In the genomic region with DNA sequence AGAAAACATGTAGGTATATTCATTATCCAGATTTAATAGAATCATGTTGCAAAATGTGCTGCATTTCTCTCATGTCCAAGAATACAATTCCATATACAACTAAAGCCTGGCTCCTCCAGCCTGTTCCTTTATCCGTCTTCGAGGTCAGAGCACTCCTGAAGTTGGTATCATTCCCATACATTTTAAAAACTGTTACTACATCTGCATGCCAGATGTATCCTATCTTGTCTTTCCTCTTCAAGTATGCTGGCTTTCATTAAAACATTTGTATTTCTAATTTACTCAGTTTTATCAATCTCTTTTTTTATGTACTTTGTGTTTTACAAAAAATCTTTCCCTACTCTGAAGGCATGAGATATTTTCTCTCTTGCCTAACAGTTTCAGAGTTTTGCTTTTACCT, we compare ENCODE assay signal across 26 cellular contexts.
"Had no signal": no experiment of that assay in that cellular context is flagged by ENCODE, and none has a peak within 500 bp of the region (broad histone marks: within the 10 kb centered on the region; RNA-seq: fewer than 3 reads in every experiment).

No MANE protein-coding gene starts in this region.

- H3K4me3 Mint-ChIP-seq: effector memory CD8-positive, alpha-beta T cell; naive thymus-derived CD4-positive, alpha-beta T cell; nephron progenitor cell; stimulated activated effector memory CD8-positive, alpha-beta T cell treated with anti-CD3 and anti-CD28 coated beads, Interleukin-12 subunit alpha, Interleukin-12 subunit beta, amount 100 ng/mL, for 72 hours; type B pancreatic cell had no signal

- H3K27ac Mint-ChIP-seq: effector memory CD8-positive, alpha-beta T cell; naive thymus-derived CD4-positive, alpha-beta T cell; nephron progenitor cell; stimulated activated effector memory CD8-positive, alpha-beta T cell treated with anti-CD3 and anti-CD28 coated beads, Interleukin-12 subunit alpha, Interleukin-12 subunit beta, amount 100 ng/mL, for 72 hours; type B pancreatic cell had no signal

- H3K27me3 ChIP-seq: gastroesophageal sphincter, heart left ventricle, hepatocyte, left lung, sigmoid colon, testis, tibial artery had no signal

- H3K36me3 Mint-ChIP-seq: naive thymus-derived CD4-positive, alpha-beta T cell; stimulated activated effector memory CD8-positive, alpha-beta T cell treated with anti-CD3 and anti-CD28 coated beads, Interleukin-12 subunit alpha, Interleukin-12 subunit beta, amount 100 ng/mL, for 72 hours had no signal

- H3K27ac ChIP-seq: foreskin keratinocyte, gastroesophageal sphincter, heart left ventricle, hepatocyte, left lung, prostate gland, sigmoid colon, testis, tibial artery had no signal

- H3K9me3 ChIP-seq: prostate gland, testis, tibial artery had no signal

- DNase-seq: cerebellar nuclear complex; cortex of kidney; effector memory CD8-positive, alpha-beta T cell; foreskin keratinocyte; heart left ventricle; left cardiac atrium; left lung; mammary epithelial cell; mesendoderm; midbrain; naive thymus-derived CD4-positive, alpha-beta T cell; nephron progenitor cell; nucleus accumbens; right cardiac atrium; sigmoid colon; stimulated activated CD4-positive, alpha-beta T cell treated with anti-CD3 and anti-CD28 coated beads, Interleukin-2, amount 100 ng/mL, for 24 hours; stimulated activated CD4-positive, alpha-beta T cell treated with anti-CD3 and anti-CD28 coated beads, Interleukin-4, amount 100 ng/mL, for 24 hours; stimulated activated naive CD8-positive, alpha-beta T cell treated with anti-CD3 and anti-CD28 coated beads, Interleukin-15, Interleukin-2, amounts not matched to agents 100 U/mL and 50 U/mL, for 24 hours; substantia nigra; testis; tibial artery had no signal

- H3K27me3 Mint-ChIP-seq: type B pancreatic cell had no signal

- H3K4me1 Mint-ChIP-seq: naive thymus-derived CD4-positive, alpha-beta T cell; stimulated activated effector memory CD8-positive, alpha-beta T cell treated with anti-CD3 and anti-CD28 coated beads, Interleukin-12 subunit alpha, Interleukin-12 subunit beta, amount 100 ng/mL, for 72 hours had no signal

- H3K4me3 ChIP-seq: gastroesophageal sphincter, heart left ventricle, hepatocyte, left lung, prostate gland, sigmoid colon, testis, tibial artery had no signal

- H3K4me1 ChIP-seq: foreskin keratinocyte, gastroesophageal sphincter, left lung, prostate gland, sigmoid colon, testis, tibial artery had no signal

- H3K36me3 ChIP-seq: gastroesophageal sphincter, heart left ventricle, left lung, prostate gland, sigmoid colon, tibial artery had no signal

- H3K9me3 Mint-ChIP-seq: stimulated activated effector memory CD8-positive, alpha-beta T cell treated with anti-CD3 and anti-CD28 coated beads, Interleukin-12 subunit alpha, Interleukin-12 subunit beta, amount 100 ng/mL, for 72 hours had no signal

- ATAC-seq: effector memory CD8-positive, alpha-beta T cell; foreskin keratinocyte; gastroesophageal sphincter; heart left ventricle; left cardiac atrium; left lung; naive thymus-derived CD4-positive, alpha-beta T cell; right cardiac atrium; stimulated activated effector memory CD8-positive, alpha-beta T cell treated with anti-CD3 and anti-CD28 coated beads, Interleukin-12 subunit alpha, Interleukin-12 subunit beta, amount 100 ng/mL, for 72 hours; stimulated activated naive CD8-positive, alpha-beta T cell treated with anti-CD3 and anti-CD28 coated beads, Interleukin-15, Interleukin-2, amounts not matched to agents 100 U/mL and 50 U/mL, for 24 hours had no signal
